ENCODE assay signal across 19 cellular contexts in the genomic region with DNA sequence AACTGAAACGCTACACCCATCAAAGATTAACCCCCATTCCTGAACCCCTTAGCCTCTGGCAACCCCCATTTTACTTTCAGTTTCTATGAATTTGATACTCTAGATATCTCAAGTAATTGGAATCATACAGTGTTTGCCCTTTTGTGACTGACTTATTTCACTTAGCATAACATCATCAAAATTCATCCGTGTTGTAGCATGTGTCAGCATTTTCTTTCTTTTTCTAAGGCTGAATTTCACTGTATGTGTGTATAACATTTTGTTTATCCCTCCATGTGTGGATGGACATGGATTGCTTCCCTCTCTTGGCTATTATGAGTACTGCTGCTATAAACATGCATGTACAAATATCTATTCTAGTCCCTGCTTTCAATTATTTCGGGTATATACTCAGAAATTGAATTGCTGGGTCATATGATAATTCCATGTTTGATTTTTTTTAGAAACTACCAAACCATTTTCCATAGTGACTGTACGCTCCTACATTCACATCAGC.
A peak's percentile ranks its signal among the peaks of the same experiment; 100 is the strongest.
DNase-seq lines count a peak whose midpoint lies in the region; ATAC-seq, FAIRE-seq and TF ChIP-seq lines count a peak whose summit lies in the region.
"Had no signal": no experiment of that assay in that cellular context is flagged by ENCODE, and none has a peak within 500 bp of the region (broad histone marks: within the 10 kb centered on the region; RNA-seq: fewer than 3 reads in every experiment).

No MANE protein-coding gene starts in this region.

- H3K4me1 ChIP-seq in Caco-2 (0 out of 2 replicates have a peak, but pooled peaks cover 3% of the 10 kb centered on the region), endocrine pancreas (ENCODE audit: control insufficient read depth, insufficient read depth, low read length) (no peaks in the 10 kb centered on the region), mesenchymal stem cell (ENCODE audit: control insufficient read depth, insufficient read depth, low read depth, low read length) (no peaks in the 10 kb centered on the region)
- H3K4me1 ChIP-seq: Peyer's patch, vagina had no signal

- TF ChIP-seq CTCF in Caco-2 (IDR thresholded peaks at IDR 0.05; ENCODE audit: insufficient read depth in 1 of 2, low read depth in 1 of 2, low read length in 1 of 2, severe bottlenecking in 1 of 2, unreplicated experiment in 1 of 2), result peak; percentile 12 to 21
- no peak for TF ChIP-seq CTCF in GM10266 (IDR thresholded peaks at IDR 0.05; ENCODE audit: control insufficient read depth, insufficient read depth, low read depth, missing control alignments)

- no peak for DNase-seq in Caco-2
- peak; percentile 26 for DNase-seq in NCI-H2227 (lab: John Stamatoyannopoulos, UW; ENCODE audit: unreplicated experiment)
- no peak for DNase-seq in mesenchymal stem cell
- no peak for DNase-seq in RCC 7860 (ENCODE audit: low spot score)
- no peak for DNase-seq in GM10266 (ENCODE audit: extremely low spot score)
- DNase-seq: activated CD4-positive, alpha-beta T cell treated with anti-CD3 and anti-CD28 coated beads for 4 hours; CD8-positive, alpha-beta memory T cell; HCEC 1CT; NCI-H446; Peyer's patch; stimulated activated CD4-positive, alpha-beta T cell treated with anti-CD3 and anti-CD28 coated beads, Interleukin-4, amount 100 ng/mL, for 24 hours; stimulated activated naive B cell treated with anti-CD40 and anti-IgM and Interleukin-4, amounts not matched to agents 10 μg/mL and 1 μg/mL and 100 μg/mL, for 72 hours; T-helper 17 cell had no signal

- H3K18ac ChIP-seq in mesenchymal stem cell (ENCODE audit: low read depth in 1 of 2, low read length in 2 of 2), result no peak overlapping the region

- no peak overlapping the region for H3K4me3 Mint-ChIP-seq in Caco-2 (ENCODE audit: unreplicated experiment)
- H3K4me3 Mint-ChIP-seq: CD8-positive, alpha-beta memory T cell; dendritic cell treated with granulocyte-macrophage colony-stimulating factor and Interleukin-4, amounts not matched to agents 40 ng/mL and 50 ng/mL, for 4 days; stimulated activated naive B cell treated with anti-CD40 and anti-IgM and Interleukin-4, amounts not matched to agents 10 μg/mL and 1 μg/mL and 100 μg/mL, for 72 hours; T-helper 17 cell had no signal

- no peak overlapping the region for H2AFZ ChIP-seq in mesenchymal stem cell (ENCODE audit: low read depth, low read length)

- peaks cover 11% of the 10 kb centered on the region for H3K9me3 Mint-ChIP-seq in Caco-2 (ENCODE audit: unreplicated experiment)
- H3K9me3 Mint-ChIP-seq: dendritic cell treated with granulocyte-macrophage colony-stimulating factor and Interleukin-4, amounts not matched to agents 40 ng/mL and 50 ng/mL, for 4 days; stimulated activated naive B cell treated with anti-CD40 and anti-IgM and Interleukin-4, amounts not matched to agents 10 μg/mL and 1 μg/mL and 100 μg/mL, for 72 hours had no signal

- no TSS peak for BruUV-seq in Caco-2 (replicated peaks; lab: Mats Ljungman, UMichigan)

- no peak overlapping the region for H4K91ac ChIP-seq in mesenchymal stem cell (ENCODE audit: low read length)

- no peak overlapping the region for H3K27ac Mint-ChIP-seq in Caco-2 (ENCODE audit: unreplicated experiment)
- H3K27ac Mint-ChIP-seq: CD8-positive, alpha-beta memory T cell; dendritic cell treated with granulocyte-macrophage colony-stimulating factor and Interleukin-4, amounts not matched to agents 40 ng/mL and 50 ng/mL, for 4 days; stimulated activated naive B cell treated with anti-CD40 and anti-IgM and Interleukin-4, amounts not matched to agents 10 μg/mL and 1 μg/mL and 100 μg/mL, for 72 hours; T-helper 17 cell had no signal

- H3K27ac ChIP-seq in mesenchymal stem cell (ENCODE audit: low read length, poor library complexity, severe bottlenecking), result no peak overlapping the region
- H3K27ac ChIP-seq: Peyer's patch, vagina had no signal

- no peak overlapping the region for H4K8ac ChIP-seq in mesenchymal stem cell (ENCODE audit: low read length)

- H3K36me3 Mint-ChIP-seq in Caco-2 (ENCODE audit: insufficient read depth, unreplicated experiment), result no peaks in the 10 kb centered on the region
- H3K36me3 Mint-ChIP-seq: CD8-positive, alpha-beta memory T cell; stimulated activated naive B cell treated with anti-CD40 and anti-IgM and Interleukin-4, amounts not matched to agents 10 μg/mL and 1 μg/mL and 100 μg/mL, for 72 hours had no signal

- H3K9ac ChIP-seq in endocrine pancreas (ENCODE audit: control insufficient read depth, insufficient read depth, low read length) (no peak overlapping the region), mesenchymal stem cell (ENCODE audit: low read length) (peak overlapping the region; percentile 26)

- H3K27me3 Mint-ChIP-seq in Caco-2 (ENCODE audit: insufficient read depth, unreplicated experiment), result peaks cover 22% of the 10 kb centered on the region

- POLR2A ChIA-PET in Caco-2 (lab: Charles Lee), result no interaction called here

- CTCF ChIA-PET in Caco-2 (lab: Charles Lee), result no interaction called here

- no peaks in the 10 kb centered on the region for H3K4me1 Mint-ChIP-seq in Caco-2 (ENCODE audit: low read depth, unreplicated experiment)
- H3K4me1 Mint-ChIP-seq: stimulated activated naive B cell treated with anti-CD40 and anti-IgM and Interleukin-4, amounts not matched to agents 10 μg/mL and 1 μg/mL and 100 μg/mL, for 72 hours had no signal

- no peaks in the 10 kb centered on the region for H3K79me1 ChIP-seq in mesenchymal stem cell (replicated peaks; ENCODE audit: low read length, poor library complexity, severe bottlenecking)

- no peak overlapping the region for H3K4ac ChIP-seq in mesenchymal stem cell (ENCODE audit: low read depth in 1 of 2, low read length in 2 of 2)

- H3K27me3 ChIP-seq in Caco-2 (replicated peaks; ENCODE audit: control insufficient read depth, insufficient read depth, low read length) (no peaks in the 10 kb centered on the region), endocrine pancreas (ENCODE audit: control insufficient read depth, insufficient read depth, low read length) (no peaks in the 10 kb centered on the region), mesenchymal stem cell (ENCODE audit: control insufficient read depth in 1 of 2, insufficient read depth in 1 of 2, low read length in 2 of 2) (no peaks in the 10 kb centered on the region)
- H3K27me3 ChIP-seq: Peyer's patch, vagina had no signal

- ATAC-seq in HG02588 (IDR thresholded peaks at IDR 0.05; ENCODE audit: unreplicated experiment), result no peak
- no peak for ATAC-seq in HG03432 (IDR thresholded peaks at IDR 0.05; ENCODE audit: unreplicated experiment)
- ATAC-seq: stimulated activated naive B cell treated with anti-CD40 and anti-IgM and Interleukin-4, amounts not matched to agents 10 μg/mL and 1 μg/mL and 100 μg/mL, for 72 hours; T-helper 17 cell had no signal

- H2BK5ac ChIP-seq in mesenchymal stem cell (ENCODE audit: low read depth, low read length, poor library complexity, severe bottlenecking), result no peak overlapping the region

- no peak overlapping the region for H2BK120ac ChIP-seq in mesenchymal stem cell (ENCODE audit: low read depth, low read length)

- no peak overlapping the region for H3K4me2 ChIP-seq in mesenchymal stem cell (ENCODE audit: low read length, poor library complexity, severe bottlenecking)

- H3K14ac ChIP-seq in mesenchymal stem cell (ENCODE audit: low read length in 2 of 2), result no peak overlapping the region

- no peaks in the 10 kb centered on the region for H3K9me3 ChIP-seq in Caco-2
- no peaks in the 10 kb centered on the region for H3K9me3 ChIP-seq in endocrine pancreas (ENCODE audit: control insufficient read depth, low read length)
- H3K9me3 ChIP-seq in mesenchymal stem cell (ENCODE audit: control insufficient read depth, low read length), result no peaks in the 10 kb centered on the region
- H3K9me3 ChIP-seq: Peyer's patch, vagina had no signal

- no peak overlapping the region for H3K23ac ChIP-seq in mesenchymal stem cell (ENCODE audit: low read length in 2 of 2)

- no peak overlapping the region for H2BK15ac ChIP-seq in mesenchymal stem cell (ENCODE audit: low read depth, poor library complexity, severe bottlenecking)

- no peak overlapping the region for H2AK5ac ChIP-seq in mesenchymal stem cell (ENCODE audit: low read length, severe bottlenecking)

- WGBS in mesenchymal stem cell, result 60% methylated on average over 3 of the region's 4 CpGs

- no peaks in the 10 kb centered on the region for H3K36me3 ChIP-seq in Caco-2 (ENCODE audit: control insufficient read depth, insufficient read depth, low read length)
- no peaks in the 10 kb centered on the region for H3K36me3 ChIP-seq in endocrine pancreas (ENCODE audit: control insufficient read depth, insufficient read depth, low read length)
- H3K36me3 ChIP-seq in mesenchymal stem cell (ENCODE audit: control insufficient read depth in 1 of 2, insufficient read depth in 2 of 2, low read depth in 1 of 2, low read length in 2 of 2), result no peaks in the 10 kb centered on the region
- H3K36me3 ChIP-seq: Peyer's patch, vagina had no signal

- no peak overlapping the region for H2BK12ac ChIP-seq in mesenchymal stem cell (ENCODE audit: low read length in 2 of 2)

- no peak for FAIRE-seq in RCC 7860 (lab: Jason Lieb, UNC)
- FAIRE-seq: frontal cortex had no signal

- intact Hi-C loops in Caco-2 (cut with micrococcal nuclease; ENCODE audit: unreplicated experiment), result loop anchor here (2.0 to 10.0 kb wide), 3 partner anchors 30 to 120 kb away; no protein-coding TSS in a partner anchor

- H3K4me3 ChIP-seq in Caco-2 (ENCODE audit: low read depth, low read length), result no peak overlapping the region
- peak overlapping the region; percentile 57 for H3K4me3 ChIP-seq in endocrine pancreas (ENCODE audit: control insufficient read depth, insufficient read depth, low read length)
- H3K4me3 ChIP-seq in mesenchymal stem cell (ENCODE audit: insufficient read depth in 1 of 2, low read depth in 1 of 2, low read length in 2 of 2), result peak overlapping the region in 1 of 2 experiments; percentile 61
- H3K4me3 ChIP-seq: Peyer's patch, vagina had no signal
